21 cellular contexts compared by ENCODE assay signal in the genomic region with DNA sequence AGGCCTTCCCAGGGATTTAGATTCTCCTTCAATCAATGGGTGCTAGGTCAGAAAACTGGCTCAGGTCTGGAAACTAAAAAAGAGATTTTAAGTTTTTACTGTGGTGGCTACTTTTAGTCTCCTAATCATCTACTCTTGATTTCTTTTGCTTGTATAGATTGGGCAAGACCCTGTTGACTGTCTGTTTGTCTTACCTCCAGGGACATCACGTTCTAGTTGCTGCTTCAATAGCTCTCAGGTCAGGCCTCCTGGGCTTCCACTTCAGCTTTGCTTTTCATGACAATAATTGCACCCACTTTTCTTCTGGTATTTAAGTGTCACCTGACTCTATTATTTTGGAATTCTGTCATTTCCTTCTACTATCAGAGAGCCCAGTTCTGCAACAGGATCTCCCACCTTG. TPM values are rescaled to one million over a fixed set of nuclear protein-coding genes. Genes with fewer than 3 reads are reported as not detected.
"Had no signal": no experiment of that assay in that cellular context is flagged by ENCODE, and none has a peak within 500 bp of the region (broad histone marks: within the 10 kb centered on the region; RNA-seq: fewer than 3 reads in every experiment).

No MANE protein-coding gene starts in this region.

- H3K4me1 ChIP-seq: esophagus squamous epithelium, gastrocnemius medialis, heart right ventricle, left ventricle myocardium inferior, lower lobe of right lung had no signal

- H3K27ac ChIP-seq: coronary artery, dorsolateral prefrontal cortex, esophagus squamous epithelium, gastrocnemius medialis, heart right ventricle, left ventricle myocardium inferior, lower lobe of right lung had no signal

- H3K27me3 ChIP-seq: dorsolateral prefrontal cortex, esophagus squamous epithelium, gastrocnemius medialis, heart right ventricle had no signal

- ATAC-seq: esophagus mucosa, gastrocnemius medialis, heart right ventricle, left cardiac atrium, lower lobe of right lung had no signal

- H3K4me3 Mint-ChIP-seq: memory B cell had no signal

- H3K9me3 ChIP-seq: esophagus squamous epithelium, gastrocnemius medialis, heart right ventricle, left ventricle myocardium inferior, lower lobe of right lung had no signal

- H3K9me3 Mint-ChIP-seq: memory B cell had no signal

- H3K4me3 ChIP-seq: coronary artery, dorsolateral prefrontal cortex, esophagus squamous epithelium, gastrocnemius medialis, heart right ventricle, left ventricle myocardium inferior, lower lobe of right lung had no signal

- H3K27ac Mint-ChIP-seq: memory B cell had no signal

- H3K4me1 Mint-ChIP-seq: memory B cell had no signal

- H3K36me3 Mint-ChIP-seq: memory B cell had no signal

- DNase-seq: dermis blood vessel endothelial cell; dorsolateral prefrontal cortex; effector CD4-positive, alpha-beta T cell; effector memory CD4-positive, alpha-beta T cell; esophagus squamous epithelium; foreskin fibroblast; foreskin melanocyte; gastrocnemius medialis; glutamatergic neuron; head of caudate nucleus; heart right ventricle; hippocampal formation; left cardiac atrium; left ventricle myocardium inferior; lower lobe of right lung; mesendoderm; midbrain had no signal

- H3K36me3 ChIP-seq: esophagus squamous epithelium, gastrocnemius medialis, heart right ventricle, left ventricle myocardium inferior, lower lobe of right lung had no signal

RNA-seq across cellular contexts. Expression of a gene that starts 48.0 kb away (rescaled TPM):
- total RNA-seq: epithelial cell of proximal tubule had no signal
